1 cellular context compared by ENCODE assay signal in the genomic region with DNA sequence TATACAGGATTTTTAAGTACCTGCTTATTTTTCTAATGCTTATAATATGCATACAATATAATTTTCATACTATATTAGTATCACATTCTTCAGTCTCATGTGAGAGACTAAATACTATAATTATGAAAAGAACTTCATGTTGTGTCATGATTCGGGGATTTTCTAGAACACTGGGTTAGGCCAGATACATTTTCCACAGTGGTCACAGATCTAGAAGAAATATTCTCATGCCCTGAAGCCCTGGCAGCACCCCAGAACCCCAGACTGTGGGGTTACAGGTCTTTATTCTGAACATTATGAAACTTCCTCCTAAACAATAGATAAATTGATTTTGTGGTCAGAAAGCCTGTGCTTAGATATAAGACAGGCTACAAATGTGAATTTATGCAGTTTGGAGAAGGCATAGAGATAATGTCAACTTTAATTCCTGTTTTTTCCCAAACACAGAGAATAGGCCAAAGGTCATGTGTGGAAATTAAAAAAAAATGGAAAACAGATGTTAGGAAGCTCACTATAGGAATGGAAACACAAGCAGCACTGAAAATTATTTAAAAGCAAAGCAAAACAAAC.
TF ChIP-seq lines count a peak whose summit lies in the region.

No MANE protein-coding gene starts in this region.

TF ChIP-seq in IMR-90, 13 proteins besides CTCF, POLR2A, EP300 and RAD21 (continued from another document):
- TF ChIP-seq USF2 (IDR thresholded peaks at IDR 0.05; ENCODE audit: low read depth, low read length): no peak
- TF ChIP-seq MAZ (IDR thresholded peaks at IDR 0.05; ENCODE audit: borderline replicate concordance, low read depth, low read length): no peak
- TF ChIP-seq CEBPB (IDR thresholded peaks at IDR 0.05; ENCODE audit: low read depth, low read length): no peak
- TF ChIP-seq MXI1 (IDR thresholded peaks at IDR 0.05; ENCODE audit: borderline replicate concordance, low read depth, low read length): no peak
- TF ChIP-seq RFX5 (IDR thresholded peaks at IDR 0.05; ENCODE audit: low read depth, low read length): no peak
- TF ChIP-seq MAFK (IDR thresholded peaks at IDR 0.05; ENCODE audit: low read depth, low read length): no peak
